Comparison of ENCODE assay signal across 1 cellular context in genomic region chr19:35613574-35613973, GRCh38.
TF ChIP-seq lines count a peak whose summit lies in the region.

No MANE protein-coding gene starts in this region.

TF ChIP-seq in A549, 52 proteins besides CTCF, POLR2A, EP300 and RAD21 (continued from another document):
- TF ChIP-seq MAZ (IDR thresholded peaks at IDR 0.05; ENCODE audit: borderline replicate concordance, low read depth, low read length): no peak
- no peak for TF ChIP-seq SMC3 (IDR thresholded peaks at IDR 0.05)
- no peak for TF ChIP-seq HEYL (CRISPR knock-in tag; IDR thresholded peaks at IDR 0.05)
- TF ChIP-seq ELK1 (IDR thresholded peaks at IDR 0.05; ENCODE audit: low read depth, low read length): no peak
- TF ChIP-seq CBX8 (IDR thresholded peaks at IDR 0.05): no peak
